8 cellular contexts compared by ENCODE assay signal in the genomic region with DNA sequence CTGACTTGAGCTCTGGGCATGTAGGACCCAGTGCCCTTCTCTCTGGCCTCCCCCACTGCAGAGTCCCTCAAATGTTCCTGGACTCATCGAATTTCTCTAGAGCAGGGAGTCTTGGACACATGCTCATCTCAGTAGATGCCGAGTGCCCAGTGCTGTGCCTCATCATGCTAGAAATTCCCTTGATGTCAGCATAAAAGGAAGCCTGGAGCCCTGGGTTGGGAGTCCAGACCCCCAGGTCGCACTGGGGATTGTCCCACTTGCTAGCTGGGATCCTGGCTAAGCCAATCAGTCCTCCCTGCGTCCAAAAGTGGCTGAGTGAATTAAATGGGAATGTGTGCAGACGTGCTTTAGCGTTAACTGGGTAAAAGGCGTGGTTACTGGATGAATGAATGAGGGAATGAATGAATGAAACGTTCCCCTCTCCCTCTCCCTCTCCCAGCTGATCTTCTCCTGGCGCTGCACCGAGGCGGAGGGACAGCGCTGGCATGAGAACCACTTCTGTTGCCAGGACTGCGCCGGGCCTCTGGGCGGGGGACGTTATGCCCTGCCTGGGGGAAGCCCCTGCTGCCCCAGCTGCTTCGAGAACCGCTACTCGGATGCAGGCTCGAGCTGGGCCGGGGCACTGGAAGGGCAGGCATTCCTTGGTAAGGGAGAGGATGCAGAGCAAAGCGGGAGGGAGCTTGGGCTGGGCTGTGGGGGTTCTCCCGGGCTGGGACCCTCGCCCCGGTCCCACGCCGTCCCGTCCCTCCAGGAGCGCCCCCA. TPM values are rescaled to one million over a fixed set of nuclear protein-coding genes. Genes with fewer than 3 reads are reported as not detected.
A peak's percentile ranks its signal among the peaks of the same experiment; 100 is the strongest.
DNase-seq lines count a peak whose midpoint lies in the region; ATAC-seq and TF ChIP-seq lines count a peak whose summit lies in the region.

No MANE protein-coding gene starts in this region.

- DNase-seq in activated naive CD4-positive, alpha-beta T cell treated with anti-CD3 and anti-CD28 coated beads, Interleukin-2, amount 10 ng/mL, durations not matched to agents 7 days and 5 days = no peak
- DNase-seq in activated naive CD4-positive, alpha-beta T cell treated with anti-CD3 and anti-CD28 coated beads, Interleukin-2, amount 50 U/mL, for 16 hours = no peak
- DNase-seq in T-cell = no peak
- DNase-seq in fibroblast of mammary gland (ENCODE audit: low read depth) = no peak

- H3K4me3 ChIP-seq in fibroblast of mammary gland (ENCODE audit: control insufficient read depth, low read depth, low read length) (peak overlapping the region; percentile 59), neuron (ENCODE audit: low read length) (peak overlapping the region; percentile 85)

- H3K9me3 Mint-ChIP-seq in activated naive CD4-positive, alpha-beta T cell treated with anti-CD3 and anti-CD28 coated beads, Interleukin-2, amount 10 ng/mL, durations not matched to agents 7 days and 5 days = no peaks in the 10 kb centered on the region
- no peaks in the 10 kb centered on the region for H3K9me3 Mint-ChIP-seq in T-cell

- ATAC-seq in T-cell (replicated peaks in 1 of 4) (no peak), HG02623 (IDR thresholded peaks at IDR 0.05; ENCODE audit: unreplicated experiment) (no peak), GM18867 (IDR thresholded peaks at IDR 0.05; ENCODE audit: unreplicated experiment) (no peak), GM21786 (IDR thresholded peaks at IDR 0.05; ENCODE audit: unreplicated experiment) (no peak)

- CTCF ChIA-PET in activated naive CD4-positive, alpha-beta T cell treated with anti-CD3 and anti-CD28 coated beads, Interleukin-2, amount 10 ng/mL, durations not matched to agents 7 days and 5 days (lab: Charles Lee) = interaction anchor here (0.7 to 6.7 kb wide), 15 partner anchors 9 to 432 kb away, joined by 3 to 97 read pairs (median 4); partner anchors contain the start of genes BYSL, MED20, MRPS10 and TAF8
- CTCF ChIA-PET in T-cell (lab: Charles Lee) = interaction anchor here in 1 of 2 donors (0.6 to 2.5 kb wide), 12 partner anchors 9 to 779 kb away, joined by 3 to 46 read pairs (median 3); partner anchors contain the start of genes BYSL and MED20

- no peaks in the 10 kb centered on the region for H3K27me3 ChIP-seq in neuron (ENCODE audit: insufficient read depth, low read length)

- H2AFZ ChIP-seq in neuron (ENCODE audit: low read depth, low read length) = peak overlapping the region; percentile 75

- peaks cover 17% of the 10 kb centered on the region for H3K36me3 Mint-ChIP-seq in activated naive CD4-positive, alpha-beta T cell treated with anti-CD3 and anti-CD28 coated beads, Interleukin-2, amount 10 ng/mL, durations not matched to agents 7 days and 5 days
- H3K36me3 Mint-ChIP-seq in T-cell = peaks cover 10% of the 10 kb centered on the region

- peaks cover 27% of the 10 kb centered on the region for H3K4me1 Mint-ChIP-seq in activated naive CD4-positive, alpha-beta T cell treated with anti-CD3 and anti-CD28 coated beads, Interleukin-2, amount 10 ng/mL, durations not matched to agents 7 days and 5 days
- peaks cover 14 to 40% (median 20%) of the 10 kb centered on the region in 3 donors for H3K4me1 Mint-ChIP-seq in T-cell

- peak overlapping the region; percentile 97 for H3K27ac Mint-ChIP-seq in activated naive CD4-positive, alpha-beta T cell treated with anti-CD3 and anti-CD28 coated beads, Interleukin-2, amount 10 ng/mL, durations not matched to agents 7 days and 5 days
- H3K27ac Mint-ChIP-seq in T-cell = peak overlapping the region in 1 of 2 donors; percentile 75

- H3K36me3 ChIP-seq in neuron (ENCODE audit: insufficient read depth, low read length) = peaks cover 21% of the 10 kb centered on the region

- TF ChIP-seq CTCF in fibroblast of mammary gland (conservative IDR thresholded peaks at IDR 0.05; ENCODE audit: control insufficient read depth, insufficient read depth, low read depth, low read length) = no peak

- POLR2A ChIA-PET in T-cell (lab: Charles Lee) = no interaction called here

- peaks cover 54% of the 10 kb centered on the region for H3K27me3 Mint-ChIP-seq in activated naive CD4-positive, alpha-beta T cell treated with anti-CD3 and anti-CD28 coated beads, Interleukin-2, amount 10 ng/mL, durations not matched to agents 7 days and 5 days
- H3K27me3 Mint-ChIP-seq in T-cell = peaks cover 4% of the 10 kb centered on the region in 2 donors

- H3K4me3 Mint-ChIP-seq in activated naive CD4-positive, alpha-beta T cell treated with anti-CD3 and anti-CD28 coated beads, Interleukin-2, amount 10 ng/mL, durations not matched to agents 7 days and 5 days = peak overlapping the region; percentile 96
- peak overlapping the region; percentile 93 to 97 (median 94) for H3K4me3 Mint-ChIP-seq in T-cell

- H3K4me1 ChIP-seq in neuron (ENCODE audit: insufficient read depth, low read length) = peaks cover 18% of the 10 kb centered on the region

- H3K9me3 ChIP-seq in neuron (ENCODE audit: low read length) = no peaks in the 10 kb centered on the region

RNA-seq across cellular contexts. Expression of gene TOMM6, which starts 1.6 kb away (rescaled TPM):
- total RNA-seq in T-cell = 100 to 1,000 TPM; 124 to 131 (median 127) TPM

RNA-seq across cellular contexts. Expression of gene PRICKLE4, which starts 5.3 kb away (rescaled TPM):
- under 1 TPM in 2 of 5 donors, not detected in 3; 0.44 to 0.60 TPM for total RNA-seq in T-cell

RNA-seq across cellular contexts. Expression of gene FRS3, which starts 6.2 kb away (rescaled TPM):
- total RNA-seq in T-cell = 10 to 100 TPM in 1 of 5 donors, 1 to 10 TPM in 4; 5.2 to 10.4 (median 8.9) TPM

RNA-seq across cellular contexts. Expression of gene PGC, which starts 38.7 kb away (rescaled TPM):
- total RNA-seq in T-cell = under 1 TPM in 3 of 5 donors, not detected in 2; 0.58 to 0.86 (median 0.70) TPM

RNA-seq across cellular contexts. Expression of gene TFEB, which starts 50.5 kb away (rescaled TPM):
- 10 to 100 TPM; 18.9 to 28.1 (median 19.5) TPM for total RNA-seq in T-cell
